ENCODE assay signal across 8 cellular contexts in genomic region chr9:129036923-129037766, GRCh38. TPM values are rescaled to one million over a fixed set of nuclear protein-coding genes. Genes with fewer than 3 reads are reported as not detected.
DNase-seq lines count a peak whose midpoint lies in the region; ATAC-seq and TF ChIP-seq lines count a peak whose summit lies in the region.

No MANE protein-coding gene starts in this region.

- no peaks in the 10 kb centered on the region for H3K27me3 ChIP-seq in gastroesophageal sphincter

- H3K9me3 ChIP-seq in T-helper 17 cell (ENCODE audit: control insufficient read depth, low read length, poor library complexity, severe bottlenecking) (no peaks in the 10 kb centered on the region), gastroesophageal sphincter (no peaks in the 10 kb centered on the region)

- ATAC-seq in T-helper 17 cell (no peak), gastroesophageal sphincter (no peak)

- peaks cover 0 to 19% of the 10 kb centered on the region in 2 donors for H3K36me3 ChIP-seq in gastroesophageal sphincter

- TF ChIP-seq CTCF in GM12864 (IDR thresholded peaks at IDR 0.05; ENCODE audit: low read depth, low read length, missing control alignments) (no peak), gastroesophageal sphincter (IDR thresholded peaks at IDR 0.05) (no peak), progenitor cell of endocrine pancreas (IDR thresholded peaks at IDR 0.05; ENCODE audit: unreplicated experiment) (no peak), GM20000 (IDR thresholded peaks at IDR 0.05; ENCODE audit: extremely low read depth, missing control alignments) (no peak)

- H3K4me1 ChIP-seq in gastroesophageal sphincter = peaks cover 0 to 47% (median 16%) of the 10 kb centered on the region in 3 donors

- no peaks in the 10 kb centered on the region for H3K9me3 Mint-ChIP-seq in progenitor cell of endocrine pancreas (ENCODE audit: low read depth)

- TF ChIP-seq EP300 in gastroesophageal sphincter (IDR thresholded peaks at IDR 0.05) = no peak

- H3K36me3 Mint-ChIP-seq in T-helper 17 cell (ENCODE audit: low read depth) = no peaks in the 10 kb centered on the region
- H3K36me3 Mint-ChIP-seq in progenitor cell of endocrine pancreas (ENCODE audit: insufficient read depth) = peaks cover 1% of the 10 kb centered on the region

- no peak for TF ChIP-seq POLR2A in gastroesophageal sphincter (IDR thresholded peaks at IDR 0.05)

- peak overlapping the region; percentile 72 to 93 (median 90) for H3K27ac ChIP-seq in gastroesophageal sphincter

- peaks cover 25% of the 10 kb centered on the region for H3K4me1 Mint-ChIP-seq in T-helper 17 cell
- peaks cover 11% of the 10 kb centered on the region for H3K4me1 Mint-ChIP-seq in progenitor cell of endocrine pancreas (ENCODE audit: low read depth)

- H3K27me3 Mint-ChIP-seq in T-helper 17 cell (no peaks in the 10 kb centered on the region), progenitor cell of endocrine pancreas (no peaks in the 10 kb centered on the region)

- H3K4me3 ChIP-seq in GM12864 (ENCODE audit: low read depth, low read length) = peak overlapping the region; percentile 75
- peak overlapping the region; percentile 92 to 95 for H3K4me3 ChIP-seq in gastroesophageal sphincter

- WGBS in gastroesophageal sphincter (ENCODE audit: low coverage in 1 of 2), 2 donors = 0 to 6% methylated on average over 10 to 25 of the region's 32 CpGs

- DNase-seq in GM12864 (ENCODE audit: low read depth) = no peak
- DNase-seq in T-helper 17 cell = no peak
- no peak for DNase-seq in progenitor cell of endocrine pancreas (ENCODE audit: low spot score, unreplicated experiment)
- no peak for DNase-seq in activated effector memory CD4-positive, alpha-beta T cell treated with Interleukin-2 at 50 U/mL for 16 hours
- DNase-seq in NCI-H187 (lab: John Stamatoyannopoulos, UW) = no peak
- no peak for DNase-seq in GM20000 (ENCODE audit: low spot score)
- no peak for DNase-seq in DMS 273 treated with DMSO at 0.1 percent for 48 hours (lab: John Stamatoyannopoulos, UW)

- H3K4me3 Mint-ChIP-seq in T-helper 17 cell (peak overlapping the region; percentile 97), progenitor cell of endocrine pancreas (ENCODE audit: low read depth) (peak overlapping the region; percentile 93)

- H3K27ac Mint-ChIP-seq in T-helper 17 cell (peak overlapping the region; percentile 88), progenitor cell of endocrine pancreas (peak overlapping the region; percentile 86)

RNA-seq across cellular contexts. Expression of gene MIGA2, which starts 0.7 kb away (rescaled TPM):
- total RNA-seq in T-helper 17 cell (10 to 100 TPM; 64.2 to 81.4 TPM), gastroesophageal sphincter (10 to 100 TPM; 16.2 to 38.3 (median 24.6) TPM), progenitor cell of endocrine pancreas (42.6 and 45.4 TPM in 2 replicates)

RNA-seq across cellular contexts. Expression of gene SH3GLB2, which starts 9.0 kb away (rescaled TPM):
- total RNA-seq in T-helper 17 cell = 10 to 100 TPM; 82.2 to 87.1 TPM
- total RNA-seq in gastroesophageal sphincter = 100 to 1,000 TPM in 1 of 4 donors, 10 to 100 TPM in 3; 80.3 to 123 (median 83.6) TPM
- 182 and 183 TPM in 2 replicates for total RNA-seq in progenitor cell of endocrine pancreas

RNA-seq across cellular contexts. Expression of gene DOLPP1, which starts 43.8 kb away (rescaled TPM):
- total RNA-seq in T-helper 17 cell = 1 to 10 TPM; 5.3 to 8.0 TPM
- 1 to 10 TPM; 2.7 to 6.2 (median 6.0) TPM for total RNA-seq in gastroesophageal sphincter
- total RNA-seq in progenitor cell of endocrine pancreas = 29.1 and 29.3 TPM in 2 replicates
